ENCODE assay signal across 1 cellular context in genomic region chr10:12103743-12104142, GRCh38.
TF ChIP-seq lines count a peak whose summit lies in the region.

No MANE protein-coding gene starts in this region.

TF ChIP-seq in GM12878, 131 proteins besides CTCF, POLR2A, EP300 and RAD21 (continued from another document):
- TF ChIP-seq BCLAF1 (IDR thresholded peaks at IDR 0.05) (no peak), IRF4 (IDR thresholded peaks at IDR 0.05; ENCODE audit: low read depth, low read length) (no peak), MEF2A (IDR thresholded peaks at IDR 0.05; ENCODE audit: insufficient read depth, low read depth, low read length) (no peak)
